Comparison of ENCODE assay signal across 1 cellular context in genomic region chr5:35337332-35338168, GRCh38.
TF ChIP-seq lines count a peak whose summit lies in the region.

No MANE protein-coding gene starts in this region.

TF ChIP-seq in WTC11, 78 proteins besides CTCF, POLR2A, EP300 and RAD21 (continued from another document):
- TF ChIP-seq, protein P1, sequence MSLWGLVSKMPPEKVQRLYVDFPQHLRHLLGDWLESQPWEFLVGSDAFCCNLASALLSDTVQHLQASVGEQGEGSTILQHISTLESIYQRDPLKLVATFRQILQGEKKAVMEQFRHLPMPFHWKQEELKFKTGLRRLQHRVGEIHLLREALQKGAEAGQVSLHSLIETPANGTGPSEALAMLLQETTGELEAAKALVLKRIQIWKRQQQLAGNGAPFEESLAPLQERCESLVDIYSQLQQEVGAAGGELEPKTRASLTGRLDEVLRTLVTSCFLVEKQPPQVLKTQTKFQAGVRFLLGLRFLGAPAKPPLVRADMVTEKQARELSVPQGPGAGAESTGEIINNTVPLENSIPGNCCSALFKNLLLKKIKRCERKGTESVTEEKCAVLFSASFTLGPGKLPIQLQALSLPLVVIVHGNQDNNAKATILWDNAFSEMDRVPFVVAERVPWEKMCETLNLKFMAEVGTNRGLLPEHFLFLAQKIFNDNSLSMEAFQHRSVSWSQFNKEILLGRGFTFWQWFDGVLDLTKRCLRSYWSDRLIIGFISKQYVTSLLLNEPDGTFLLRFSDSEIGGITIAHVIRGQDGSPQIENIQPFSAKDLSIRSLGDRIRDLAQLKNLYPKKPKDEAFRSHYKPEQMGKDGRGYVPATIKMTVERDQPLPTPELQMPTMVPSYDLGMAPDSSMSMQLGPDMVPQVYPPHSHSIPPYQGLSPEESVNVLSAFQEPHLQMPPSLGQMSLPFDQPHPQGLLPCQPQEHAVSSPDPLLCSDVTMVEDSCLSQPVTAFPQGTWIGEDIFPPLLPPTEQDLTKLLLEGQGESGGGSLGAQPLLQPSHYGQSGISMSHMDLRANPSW (CRISPR knock-in tag; conservative IDR thresholded peaks at IDR 0.05; ENCODE audit: low read depth) = no peak
- no peak for TF ChIP-seq CBFB (CRISPR knock-in tag; IDR thresholded peaks at IDR 0.05; ENCODE audit: low read depth)
- 0 out of 2 replicates have a peak, but pooled peaks have one; percentile 16 for TF ChIP-seq SP1 (CRISPR knock-in tag; conservative IDR thresholded peaks at IDR 0.05)
- TF ChIP-seq GABPB1 (CRISPR knock-in tag; IDR thresholded peaks at IDR 0.05) = no peak
- no peak for TF ChIP-seq NR2C2 (CRISPR knock-in tag; IDR thresholded peaks at IDR 0.05)
